ENCODE assay signal across 23 cellular contexts in genomic region chr9:38200431-38200830, GRCh38.
DNase-seq lines count a peak whose midpoint lies in the region; ATAC-seq lines count a peak whose summit lies in the region.
"Had no signal": no experiment of that assay in that cellular context is flagged by ENCODE, and none has a peak within 500 bp of the region (broad histone marks: within the 10 kb centered on the region; RNA-seq: fewer than 3 reads in every experiment).

No MANE protein-coding gene starts in this region.

- H3K9me3 ChIP-seq in CD4-positive, alpha-beta memory T cell (ENCODE audit: control insufficient read depth in 1 of 2, low read length in 2 of 2): no peaks in the 10 kb centered on the region
- H3K9me3 ChIP-seq: Caco-2, gastroesophageal sphincter, left lung, transverse colon had no signal

- CTCF ChIA-PET in CD4-positive, alpha-beta memory T cell (lab: Charles Lee; ENCODE audit: partially characterized antibody): no interaction called here

- DNase-seq in D341Med (ENCODE audit: low spot score) (peak; percentile 65), NCI-H82 treated with DMSO at 0.1 percent for 48 hours (lab: John Stamatoyannopoulos, UW; ENCODE audit: unreplicated experiment) (peak; percentile 56), cerebellar cortex (ENCODE audit: low spot score) (peak; percentile 27), nucleus accumbens (lab: John Stamatoyannopoulos, UW) (peak in 39 of 56 donors; percentile 5 to 84 (median 44))
- DNase-seq in CD4-positive, alpha-beta memory T cell: no peak
- no peak for DNase-seq in naive thymus-derived CD8-positive, alpha-beta T cell
- DNase-seq: activated CD8-positive, alpha-beta T cell treated with anti-CD3 and anti-CD28 coated beads for 36 hours; activated naive CD8-positive, alpha-beta T cell treated with anti-CD3 and anti-CD28 coated beads, Interleukin-2, amount 10 ng/mL, durations not matched to agents 7 days and 5 days; Caco-2; cerebellar nuclear complex; DMS79; GF-D8; left lung; naive B cell; NCI-H1436 treated with DMSO at 0.1 percent for 48 hours; NCI-H2171 treated with DMSO at 0.1 percent for 48 hours; NCI-H526 treated with DMSO at 0.1 percent for 48 hours; RPMI8226; transverse colon had no signal

- H3K36me3 Mint-ChIP-seq in CD4-positive, alpha-beta memory T cell: no peaks in the 10 kb centered on the region
- H3K36me3 Mint-ChIP-seq in naive thymus-derived CD8-positive, alpha-beta T cell: peaks cover 0 to 6% (median 0%) of the 10 kb centered on the region in 3 donors
- H3K36me3 Mint-ChIP-seq: activated naive CD8-positive, alpha-beta T cell treated with anti-CD3 and anti-CD28 coated beads, Interleukin-2, amount 10 ng/mL, durations not matched to agents 7 days and 5 days had no signal

- no peak overlapping the region for H3K27ac ChIP-seq in CD4-positive, alpha-beta memory T cell (ENCODE audit: low read depth, low read length)
- H3K27ac ChIP-seq: gastroesophageal sphincter, left lung, transverse colon had no signal

- peaks cover 0 to 5% of the 10 kb centered on the region in 2 donors for H3K27me3 Mint-ChIP-seq in CD4-positive, alpha-beta memory T cell
- peaks cover 0 to 5% (median 0%) of the 10 kb centered on the region in 5 donors for H3K27me3 Mint-ChIP-seq in naive thymus-derived CD8-positive, alpha-beta T cell
- H3K27me3 Mint-ChIP-seq: activated CD8-positive, alpha-beta T cell treated with anti-CD3 and anti-CD28 coated beads for 36 hours had no signal

- no peak overlapping the region for H3K27ac Mint-ChIP-seq in CD4-positive, alpha-beta memory T cell
- H3K27ac Mint-ChIP-seq in naive thymus-derived CD8-positive, alpha-beta T cell: no peak overlapping the region
- H3K27ac Mint-ChIP-seq: activated CD8-positive, alpha-beta T cell treated with anti-CD3 and anti-CD28 coated beads for 36 hours; activated naive CD8-positive, alpha-beta T cell treated with anti-CD3 and anti-CD28 coated beads, Interleukin-2, amount 10 ng/mL, durations not matched to agents 7 days and 5 days; mesothelial cell of epicardium; naive B cell; T-helper 1 cell treated with Interleukin-12 subunit alpha and Interleukin-12 subunit beta and Interleukin-4 antibody, amounts not matched to agents 30 μg/mL and 1 μg/mL, for 36 hours had no signal

- H3K4me3 ChIP-seq in CD4-positive, alpha-beta memory T cell (ENCODE audit: low read length in 2 of 2): no peak overlapping the region
- H3K4me3 ChIP-seq: gastroesophageal sphincter, left lung, transverse colon had no signal

- H3K36me3 ChIP-seq in CD4-positive, alpha-beta memory T cell (ENCODE audit: insufficient read depth, low read length): no peaks in the 10 kb centered on the region
- H3K36me3 ChIP-seq: gastroesophageal sphincter, left lung, transverse colon had no signal

- POLR2A ChIA-PET in CD4-positive, alpha-beta memory T cell (lab: Charles Lee; ENCODE audit: partially characterized antibody): no interaction called here
- POLR2A ChIA-PET in naive thymus-derived CD8-positive, alpha-beta T cell (lab: Charles Lee): no interaction called here

- peaks cover 0 to 4% (median 0%) of the 10 kb centered on the region in 4 donors for H3K4me1 Mint-ChIP-seq in CD4-positive, alpha-beta memory T cell
- peaks cover 0 to 7% (median 5%) of the 10 kb centered on the region in 4 donors for H3K4me1 Mint-ChIP-seq in naive thymus-derived CD8-positive, alpha-beta T cell

- no peaks in the 10 kb centered on the region for H3K4me1 ChIP-seq in CD4-positive, alpha-beta memory T cell (ENCODE audit: insufficient read depth, low read length)
- H3K4me1 ChIP-seq: gastroesophageal sphincter, left lung had no signal

- no peak for ATAC-seq in GM21367 (IDR thresholded peaks at IDR 0.05; ENCODE audit: unreplicated experiment)
- ATAC-seq in naive thymus-derived CD8-positive, alpha-beta T cell: no peak
- ATAC-seq: activated CD8-positive, alpha-beta T cell treated with anti-CD3 and anti-CD28 coated beads for 36 hours; gastroesophageal sphincter; left lung had no signal

- no peak overlapping the region for H3K4me3 Mint-ChIP-seq in CD4-positive, alpha-beta memory T cell
- H3K4me3 Mint-ChIP-seq in naive thymus-derived CD8-positive, alpha-beta T cell: no peak overlapping the region
- H3K4me3 Mint-ChIP-seq: activated CD8-positive, alpha-beta T cell treated with anti-CD3 and anti-CD28 coated beads for 36 hours; activated naive CD8-positive, alpha-beta T cell treated with anti-CD3 and anti-CD28 coated beads, Interleukin-2, amount 10 ng/mL, durations not matched to agents 7 days and 5 days; mesothelial cell of epicardium; naive B cell; T-helper 1 cell treated with Interleukin-12 subunit alpha and Interleukin-12 subunit beta and Interleukin-4 antibody, amounts not matched to agents 30 μg/mL and 1 μg/mL, for 36 hours had no signal

- intact Hi-C loops in CD4-positive, alpha-beta memory T cell (cut with micrococcal nuclease): no loop called here

- no peaks in the 10 kb centered on the region for H3K27me3 ChIP-seq in CD4-positive, alpha-beta memory T cell (ENCODE audit: insufficient read depth, low read length)
- H3K27me3 ChIP-seq: transverse colon had no signal

- no peaks in the 10 kb centered on the region for H3K9me3 Mint-ChIP-seq in CD4-positive, alpha-beta memory T cell
- peaks cover 0 to 12% (median 0%) of the 10 kb centered on the region in 9 donors for H3K9me3 Mint-ChIP-seq in naive thymus-derived CD8-positive, alpha-beta T cell
- H3K9me3 Mint-ChIP-seq: activated CD8-positive, alpha-beta T cell treated with anti-CD3 and anti-CD28 coated beads for 36 hours; activated naive CD8-positive, alpha-beta T cell treated with anti-CD3 and anti-CD28 coated beads, Interleukin-2, amount 10 ng/mL, durations not matched to agents 7 days and 5 days; T-helper 1 cell treated with Interleukin-12 subunit alpha and Interleukin-12 subunit beta and Interleukin-4 antibody, amounts not matched to agents 30 μg/mL and 1 μg/mL, for 36 hours had no signal

Comparison
In these comparisons a context has a peak if more than half of its experiments do, and no peak if none do; other contexts are left out.
1. DNase-seq: peak in D341Med (single experiment), NCI-H82 treated with DMSO at 0.1 percent for 48 hours (single experiment), cerebellar cortex (single experiment) and nucleus accumbens (39 of 56); none in CD4-positive, alpha-beta memory T cell (0 of 5) and naive thymus-derived CD8-positive, alpha-beta T cell (0 of 10).